In the genomic region with DNA sequence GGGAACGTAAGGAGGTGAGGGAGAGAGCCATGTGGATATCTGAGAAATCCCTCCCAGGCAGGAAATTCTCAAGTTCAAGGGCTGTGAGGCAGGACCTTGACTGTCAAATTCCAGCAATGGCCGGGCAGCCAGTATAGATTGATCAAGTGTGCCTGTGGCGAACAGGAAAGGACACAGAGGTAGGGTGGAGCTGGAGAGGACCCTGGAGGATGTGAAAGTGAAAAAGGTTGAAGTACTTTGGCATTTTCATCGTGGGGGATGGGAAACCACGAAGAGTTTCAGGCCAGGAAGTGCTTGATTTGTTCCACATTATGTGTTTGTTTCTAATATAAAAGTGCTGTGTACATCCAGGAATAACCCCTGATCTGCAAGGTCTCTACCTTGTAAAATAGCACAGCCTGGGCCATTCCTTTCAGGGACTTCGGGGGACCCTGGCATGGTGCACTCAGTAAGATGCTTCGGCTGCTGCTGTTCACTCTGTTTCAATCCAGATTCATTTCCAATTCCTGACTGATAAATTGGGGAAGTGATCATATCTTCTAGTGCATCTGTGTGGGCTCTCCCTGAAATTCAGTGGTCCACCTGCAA, we compare ENCODE assay signal across 11 cellular contexts.
DNase-seq lines count a peak whose midpoint lies in the region; ATAC-seq and TF ChIP-seq lines count a peak whose summit lies in the region.
"Had no signal": no experiment of that assay in that cellular context is flagged by ENCODE, and none has a peak within 500 bp of the region (broad histone marks: within the 10 kb centered on the region; RNA-seq: fewer than 3 reads in every experiment).

No MANE protein-coding gene starts in this region.

- H3K27ac ChIP-seq in osteoblast (ENCODE audit: low read depth, low read length) = no peak overlapping the region
- no peak overlapping the region for H3K27ac ChIP-seq in PC-3 (ENCODE audit: low read length)
- H3K27ac ChIP-seq: ovary had no signal

- no peaks in the 10 kb centered on the region for H3K9me2 ChIP-seq in PC-3 (replicated peaks; ENCODE audit: low read length)

- intact Hi-C loops in PC-3 (cut with micrococcal nuclease) = no loop called here

- TF ChIP-seq POLR2A in NB4 (IDR thresholded peaks at IDR 0.05; ENCODE audit: extremely low read depth, insufficient read length) = no peak

- TF ChIP-seq CTCF in NB4 (IDR thresholded peaks at IDR 0.05; ENCODE audit: low read depth, low read length) (no peak), osteoblast (IDR thresholded peaks at IDR 0.05; ENCODE audit: extremely low read depth, low read depth, low read length) (no peak), PC-3 (conservative IDR thresholded peaks at IDR 0.05; ENCODE audit: low read depth, low read length) (no peak)

- no peak overlapping the region for H3K9ac ChIP-seq in PC-3 (ENCODE audit: low read length)

- DNase-seq in NB4 (ENCODE audit: low read depth) = peak; percentile 47
- peak; percentile 9 for DNase-seq in germinal center (ENCODE audit: low spot score)
- no peak for DNase-seq in osteoblast (ENCODE audit: insufficient read length, low spot score, missing footprints)
- no peak for DNase-seq in amygdala (lab: John Stamatoyannopoulos, UW)
- no peak for DNase-seq in ecto neural progenitor cell (ENCODE audit: low spot score)
- DNase-seq in PC-3 = no peak
- DNase-seq: effector CD8-positive, alpha-beta T cell; NCI-H446; ovary had no signal

- H4K20me1 ChIP-seq in osteoblast (ENCODE audit: insufficient read depth, low read length) (no peaks in the 10 kb centered on the region), PC-3 (ENCODE audit: low read length) (no peaks in the 10 kb centered on the region)

- POLR2A ChIA-PET in PC-3 (lab: Charles Lee; ENCODE audit: unreplicated experiment) = no interaction called here

- no peaks in the 10 kb centered on the region for H3F3A ChIP-seq in PC-3 (ENCODE audit: low read length, unreplicated experiment)

- ATAC-seq in GM18498 (IDR thresholded peaks at IDR 0.05; ENCODE audit: unreplicated experiment) (peak; percentile 75), GM21528 (IDR thresholded peaks at IDR 0.05; ENCODE audit: low FRiP score, unreplicated experiment) (peak; percentile 76), PC-3 (no peak)

- H3K4me3 ChIP-seq in NB4 (ENCODE audit: low read depth, low read length) (no peak overlapping the region), osteoblast (ENCODE audit: insufficient read depth, low read length) (no peak overlapping the region), PC-3 (ENCODE audit: low read length) (no peak overlapping the region)
- H3K4me3 ChIP-seq: ovary had no signal

- no peak overlapping the region for H3K4me2 ChIP-seq in osteoblast (ENCODE audit: insufficient read depth, low read length)
- H3K4me2 ChIP-seq in PC-3 (ENCODE audit: low read length) = no peak overlapping the region

- H3K36me3 ChIP-seq in osteoblast (ENCODE audit: insufficient read depth, low read length) (no peaks in the 10 kb centered on the region), PC-3 (ENCODE audit: low read depth, low read length) (no peaks in the 10 kb centered on the region)
- H3K36me3 ChIP-seq: ovary had no signal

- H3K4me1 ChIP-seq in osteoblast (ENCODE audit: insufficient read depth, low read length) = no peaks in the 10 kb centered on the region
- no peaks in the 10 kb centered on the region for H3K4me1 ChIP-seq in PC-3 (ENCODE audit: insufficient read depth, low read length)

- no peaks in the 10 kb centered on the region for H3K27me3 ChIP-seq in osteoblast (ENCODE audit: insufficient read depth, low read length)
- H3K27me3 ChIP-seq in PC-3 (ENCODE audit: low read length) = no peaks in the 10 kb centered on the region
- H3K27me3 ChIP-seq: ovary had no signal

- H3K9me3 ChIP-seq in osteoblast (ENCODE audit: low read depth, low read length) (no peaks in the 10 kb centered on the region), PC-3 (ENCODE audit: low read length) (no peaks in the 10 kb centered on the region)
- H3K9me3 ChIP-seq: ovary had no signal

- CTCF ChIA-PET in PC-3 (lab: Charles Lee) = no interaction called here

- H3K79me2 ChIP-seq in osteoblast (ENCODE audit: insufficient read depth, low read length) = no peaks in the 10 kb centered on the region
- no peaks in the 10 kb centered on the region for H3K79me2 ChIP-seq in PC-3 (ENCODE audit: low read length)

- no peak overlapping the region for H2AFZ ChIP-seq in osteoblast (ENCODE audit: low read length)
- H2AFZ ChIP-seq in PC-3 (ENCODE audit: low read length) = no peak overlapping the region

- no TSS peak for BruUV-seq in PC-3 (replicated peaks; lab: Mats Ljungman, UMichigan)

Comparison
In these comparisons a context has a peak if more than half of its experiments do, and no peak if none do; other contexts are left out.
1. DNase-seq: peak in NB4 (single experiment) and germinal center (single experiment); none in osteoblast (single experiment), amygdala (0 of 56), ecto neural progenitor cell (single experiment) and PC-3 (single experiment).